8 cellular contexts compared by ENCODE assay signal in genomic region chr1:243140498-243140897, GRCh38.
A peak's percentile ranks its signal among the peaks of the same experiment; 100 is the strongest.
DNase-seq lines count a peak whose midpoint lies in the region; ATAC-seq and TF ChIP-seq lines count a peak whose summit lies in the region.
"Not testable (repeated sequence)": the region's sequence is repeated elsewhere in the genome, so short reads cannot be mapped to it uniquely, and the experiment has no call there.

No MANE protein-coding gene starts in this region.

- H3F3A ChIP-seq in PC-3 (ENCODE audit: low read length, unreplicated experiment), result not testable (repeated sequence)

- H3K9ac ChIP-seq in PC-3 (ENCODE audit: low read length), result not testable (repeated sequence)

- H3K9me3 ChIP-seq in AG04450 (ENCODE audit: control insufficient read depth, insufficient read depth, low read length); PC-3 (ENCODE audit: low read length); osteoblast (ENCODE audit: low read depth, low read length): not testable (repeated sequence)

- POLR2A ChIA-PET in AG04450 (lab: Yijun Ruan, JAX); PC-3 (lab: Charles Lee; ENCODE audit: unreplicated experiment): not testable (repeated sequence)

- H3K4me1 ChIP-seq in PC-3 (ENCODE audit: insufficient read depth, low read length); osteoblast (ENCODE audit: insufficient read depth, low read length): not testable (repeated sequence)

- not testable (repeated sequence) for H3K79me2 ChIP-seq in PC-3 (ENCODE audit: low read length); osteoblast (ENCODE audit: insufficient read depth, low read length)

- CTCF ChIA-PET in AG04450 (lab: Charles Lee); PC-3 (lab: Charles Lee): not testable (repeated sequence)

- not testable (repeated sequence) for H3K27me3 ChIP-seq in AG04450 (ENCODE audit: control insufficient read depth, insufficient read depth, low read length); PC-3 (ENCODE audit: low read length); dorsolateral prefrontal cortex; osteoblast (ENCODE audit: insufficient read depth, low read length)

- not testable (repeated sequence) for H3K4me3 ChIP-seq in AG04450 (ENCODE audit: low read depth, low read length); PC-3 (ENCODE audit: low read length); dorsolateral prefrontal cortex; osteoblast (ENCODE audit: insufficient read depth, low read length)

- intact Hi-C loops in PC-3 (cut with micrococcal nuclease); dorsolateral prefrontal cortex (cut with DNase I): not testable (repeated sequence)

- not testable (repeated sequence) for H3K4me2 ChIP-seq in PC-3 (ENCODE audit: low read length); osteoblast (ENCODE audit: insufficient read depth, low read length)

- not testable (repeated sequence) for DNase-seq in AG04450 (ENCODE audit: low read depth, low spot score); GM10266 (ENCODE audit: extremely low spot score); dorsolateral prefrontal cortex; osteoblast (ENCODE audit: insufficient read length, low spot score, missing footprints)
- DNase-seq in PC-3, result peak; percentile 52
- DNase-seq in globus pallidus (ENCODE audit: low spot score), result peak; percentile 6

- 0 out of 2 replicates have a peak, but pooled peaks have one; percentile 10 for TF ChIP-seq CTCF in AG04450 (IDR thresholded peaks at IDR 0.05; ENCODE audit: low read depth, low read length)
- peak; percentile 15 for TF ChIP-seq CTCF in GM10266 (IDR thresholded peaks at IDR 0.05; ENCODE audit: control insufficient read depth, insufficient read depth, low read depth, missing control alignments)
- peak; percentile 43 for TF ChIP-seq CTCF in LNCAP (IDR thresholded peaks at IDR 0.05)
- TF ChIP-seq CTCF in PC-3 (conservative IDR thresholded peaks at IDR 0.05; ENCODE audit: low read depth, low read length), result peak; percentile 59
- TF ChIP-seq CTCF in VCaP (conservative IDR thresholded peaks at IDR 0.05), result peak; percentile 29
- peak in 38 of 56 donors; percentile 10 to 58 (median 30) for TF ChIP-seq CTCF in dorsolateral prefrontal cortex (IDR thresholded peaks at IDR 0.05 in 54 of 56, conservative IDR thresholded peaks at IDR 0.05 in 2 of 56; ENCODE audit: low read depth in 1 of 56, partially characterized antibody in 56 of 56)
- peak; percentile 21 for TF ChIP-seq CTCF in osteoblast (IDR thresholded peaks at IDR 0.05; ENCODE audit: extremely low read depth, low read depth, low read length)

- H4K20me1 ChIP-seq in PC-3 (ENCODE audit: low read length); osteoblast (ENCODE audit: insufficient read depth, low read length): not testable (repeated sequence)

- not testable (repeated sequence) for BruUV-seq in PC-3 (replicated peaks; lab: Mats Ljungman, UMichigan)

- not testable (repeated sequence) for H3K9me2 ChIP-seq in PC-3 (replicated peaks; ENCODE audit: low read length)

- H2AFZ ChIP-seq in PC-3 (ENCODE audit: low read length); osteoblast (ENCODE audit: low read length): not testable (repeated sequence)

- not testable (repeated sequence) for H3K27ac ChIP-seq in AG04450 (ENCODE audit: low read depth, low read length); PC-3 (ENCODE audit: low read length); VCaP; osteoblast (ENCODE audit: low read depth, low read length)
- peak overlapping the region in 1 of 59 donors; percentile 8 for H3K27ac ChIP-seq in dorsolateral prefrontal cortex

- not testable (repeated sequence) for H3K36me3 ChIP-seq in PC-3 (ENCODE audit: low read depth, low read length)
- peaks cover 14% of the 10 kb centered on the region for H3K36me3 ChIP-seq in osteoblast (ENCODE audit: insufficient read depth, low read length)

- peak; percentile 74 for ATAC-seq in PC-3
